In the genomic region with DNA sequence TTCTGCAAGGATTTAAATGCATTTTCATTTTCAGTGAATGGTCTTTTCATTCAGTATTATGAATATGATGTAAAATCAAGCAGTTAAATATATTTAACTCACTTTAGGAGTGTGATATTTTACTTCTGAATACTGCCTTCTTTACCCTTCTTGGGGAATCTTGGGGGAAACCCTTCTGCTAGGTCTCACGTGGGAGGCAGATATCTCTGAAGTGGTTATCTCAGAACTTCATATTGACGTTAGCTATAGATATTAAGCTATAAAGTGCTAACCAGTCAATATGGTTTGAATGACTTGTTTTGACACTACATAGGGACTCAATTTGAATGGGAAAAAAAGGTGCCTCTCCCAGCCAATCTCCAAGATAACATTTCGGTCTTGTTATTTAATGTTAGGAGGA, we compare ENCODE assay signal across 23 cellular contexts. TPM values are rescaled to one million over a fixed set of nuclear protein-coding genes. Genes with fewer than 3 reads are reported as not detected.
DNase-seq lines count a peak whose midpoint lies in the region; ATAC-seq and TF ChIP-seq lines count a peak whose summit lies in the region.
"Had no signal": no experiment of that assay in that cellular context is flagged by ENCODE, and none has a peak within 500 bp of the region (broad histone marks: within the 10 kb centered on the region; RNA-seq: fewer than 3 reads in every experiment).

No MANE protein-coding gene starts in this region.

- TF ChIP-seq CTCF in OCI-LY7 (conservative IDR thresholded peaks at IDR 0.05; ENCODE audit: low read length) = no peak
- TF ChIP-seq CTCF in upper lobe of right lung (IDR thresholded peaks at IDR 0.05) = no peak

- H3K4me3 ChIP-seq in OCI-LY7 (ENCODE audit: low read depth, low read length, poor library complexity, severe bottlenecking) = no peak overlapping the region
- H3K4me3 ChIP-seq in upper lobe of right lung = no peak overlapping the region
- H3K4me3 ChIP-seq: cardiac muscle cell, left ventricle myocardium inferior had no signal

- no peak overlapping the region for H3K4me2 ChIP-seq in OCI-LY7 (ENCODE audit: low read length)

- peaks cover 96% of the 10 kb centered on the region for H3K79me2 ChIP-seq in OCI-LY7 (ENCODE audit: insufficient read depth, low read depth, low read length)

- no peak overlapping the region for H3K4me3 Mint-ChIP-seq in activated naive CD4-positive, alpha-beta T cell treated with anti-CD3 and anti-CD28 coated beads, Interleukin-2, amount 10 ng/mL, durations not matched to agents 7 days and 5 days
- no peak overlapping the region for H3K4me3 Mint-ChIP-seq in central memory CD8-positive, alpha-beta T cell
- H3K4me3 Mint-ChIP-seq: H9 had no signal

- H3K27ac Mint-ChIP-seq in activated naive CD4-positive, alpha-beta T cell treated with anti-CD3 and anti-CD28 coated beads, Interleukin-2, amount 50 U/mL, for 72 hours = peak overlapping the region in 1 of 2 donors; percentile 80
- no peak overlapping the region for H3K27ac Mint-ChIP-seq in activated naive CD4-positive, alpha-beta T cell treated with anti-CD3 and anti-CD28 coated beads, Interleukin-2, amount 10 ng/mL, durations not matched to agents 7 days and 5 days
- H3K27ac Mint-ChIP-seq in central memory CD8-positive, alpha-beta T cell (ENCODE audit: low read depth) = peak overlapping the region; percentile 61
- H3K27ac Mint-ChIP-seq: H9 had no signal

- H3K9me3 Mint-ChIP-seq in activated naive CD4-positive, alpha-beta T cell treated with anti-CD3 and anti-CD28 coated beads, Interleukin-2, amount 50 U/mL, for 72 hours = peaks cover 0 to 3% of the 10 kb centered on the region in 2 donors
- H3K9me3 Mint-ChIP-seq in activated naive CD4-positive, alpha-beta T cell treated with anti-CD3 and anti-CD28 coated beads, Interleukin-2, amount 10 ng/mL, durations not matched to agents 7 days and 5 days = no peaks in the 10 kb centered on the region
- H3K9me3 Mint-ChIP-seq in central memory CD8-positive, alpha-beta T cell = no peaks in the 10 kb centered on the region
- H3K9me3 Mint-ChIP-seq: H9 had no signal

- CTCF ChIA-PET in activated naive CD4-positive, alpha-beta T cell treated with anti-CD3 and anti-CD28 coated beads, Interleukin-2, amount 10 ng/mL, durations not matched to agents 7 days and 5 days (lab: Charles Lee) = interaction anchor here (1.8 kb wide), 1 partner anchor 9 kb away, joined by 4 read pairs; the partner anchor contains the start of gene REL
- CTCF ChIA-PET in OCI-LY7 (lab: Charles Lee; ENCODE audit: unreplicated experiment) = no interaction called here

- H3K36me3 ChIP-seq in OCI-LY7 (ENCODE audit: insufficient read depth, low read length) = peaks cover 94% of the 10 kb centered on the region
- H3K36me3 ChIP-seq in upper lobe of right lung = peaks cover 44% of the 10 kb centered on the region

- H4K20me1 ChIP-seq in OCI-LY7 (ENCODE audit: insufficient read depth, low read length) = peaks cover 18% of the 10 kb centered on the region

- H3K4me1 ChIP-seq in OCI-LY7 (ENCODE audit: insufficient read depth, low read length, poor library complexity, severe bottlenecking) = peaks cover 45% of the 10 kb centered on the region
- peaks cover 17% of the 10 kb centered on the region for H3K4me1 ChIP-seq in upper lobe of right lung

- H3K27ac ChIP-seq in OCI-LY7 (ENCODE audit: low read depth, low read length, poor library complexity, severe bottlenecking) (peak overlapping the region; percentile 33), upper lobe of right lung (no peak overlapping the region)
- H3K27ac ChIP-seq: cardiac muscle cell, left ventricle myocardium inferior had no signal

- no peaks in the 10 kb centered on the region for H3K9me2 ChIP-seq in OCI-LY7 (ENCODE audit: insufficient read depth, low read length)

- H3K27me3 ChIP-seq in upper lobe of right lung = no peaks in the 10 kb centered on the region
- H3K27me3 ChIP-seq: cardiac muscle cell had no signal

- intact Hi-C loops in OCI-LY7 (cut with micrococcal nuclease; ENCODE audit: unreplicated experiment) = no loop called here
- intact Hi-C loops in upper lobe of right lung (cut with DNase I) = no loop called here

- peaks cover 22 to 38% of the 10 kb centered on the region in 2 donors for H3K36me3 Mint-ChIP-seq in activated naive CD4-positive, alpha-beta T cell treated with anti-CD3 and anti-CD28 coated beads, Interleukin-2, amount 50 U/mL, for 72 hours
- H3K36me3 Mint-ChIP-seq in activated naive CD4-positive, alpha-beta T cell treated with anti-CD3 and anti-CD28 coated beads, Interleukin-2, amount 10 ng/mL, durations not matched to agents 7 days and 5 days = peaks cover 43% of the 10 kb centered on the region
- peaks cover 51% of the 10 kb centered on the region for H3K36me3 Mint-ChIP-seq in central memory CD8-positive, alpha-beta T cell (ENCODE audit: insufficient read depth)

- BruUV-seq in OCI-LY7 (replicated peaks; lab: Mats Ljungman, UMichigan) = no TSS peak

- H3K9me3 ChIP-seq in OCI-LY7 (ENCODE audit: low read length) = 0 out of 2 replicates have a peak, but pooled peaks cover 7% of the 10 kb centered on the region
- H3K9me3 ChIP-seq in upper lobe of right lung = no peaks in the 10 kb centered on the region
- H3K9me3 ChIP-seq: left ventricle myocardium inferior had no signal

- POLR2A ChIA-PET in OCI-LY7 (lab: Charles Lee) = interaction anchor here (1.0 kb wide), 1 partner anchor 134 kb away, joined by 3 read pairs; no protein-coding TSS in a partner anchor

- H3K27me3 Mint-ChIP-seq in activated naive CD4-positive, alpha-beta T cell treated with anti-CD3 and anti-CD28 coated beads, Interleukin-2, amount 10 ng/mL, durations not matched to agents 7 days and 5 days = no peaks in the 10 kb centered on the region
- H3K27me3 Mint-ChIP-seq in central memory CD8-positive, alpha-beta T cell = no peaks in the 10 kb centered on the region

- DNase-seq in activated naive CD4-positive, alpha-beta T cell treated with anti-CD3 and anti-CD28 coated beads, Interleukin-2, amount 50 U/mL, for 72 hours (ENCODE audit: low spot score in 2 of 2) = no peak
- DNase-seq in activated naive CD4-positive, alpha-beta T cell treated with anti-CD3 and anti-CD28 coated beads, Interleukin-2, amount 10 ng/mL, durations not matched to agents 7 days and 5 days = no peak
- DNase-seq in OCI-LY7 (ENCODE audit: low spot score) (no peak), COR-L47 (lab: John Stamatoyannopoulos, UW) (no peak), upper lobe of right lung (no peak), amygdala (lab: John Stamatoyannopoulos, UW) (no peak)
- DNase-seq in central memory CD8-positive, alpha-beta T cell (ENCODE audit: low spot score in 2 of 2) = no peak
- DNase-seq in activated CD8-positive, alpha-beta memory T cell treated with anti-CD3 and anti-CD28 coated beads, Interleukin-2, amount 50 U/mL, for 48 hours = no peak
- DNase-seq: activated CD4-positive, CD25-positive, alpha-beta regulatory T cell; activated CD8-positive, alpha-beta memory T cell treated with anti-CD3 and anti-CD28 coated beads, Interleukin-2, amount 50 U/mL, for 4 hours; DMS79 treated with DMSO at 0.1 percent for 48 hours; H9; KG1; left ventricle myocardium inferior; NCI-H1092; NCI-H524; occipital lobe; PC-3; SIG-M5; T-helper 2 cell; trophoblast cell had no signal

- H3K4me1 Mint-ChIP-seq in activated naive CD4-positive, alpha-beta T cell treated with anti-CD3 and anti-CD28 coated beads, Interleukin-2, amount 10 ng/mL, durations not matched to agents 7 days and 5 days = peaks cover 26% of the 10 kb centered on the region
- peaks cover 55% of the 10 kb centered on the region for H3K4me1 Mint-ChIP-seq in central memory CD8-positive, alpha-beta T cell
- H3K4me1 Mint-ChIP-seq: H9 had no signal

- peak; percentile 69 to 96 for ATAC-seq in activated naive CD4-positive, alpha-beta T cell treated with anti-CD3 and anti-CD28 coated beads, Interleukin-2, amount 50 U/mL, for 72 hours
- peak; percentile 37 for ATAC-seq in central memory CD8-positive, alpha-beta T cell (replicated peaks; ENCODE audit: extremely low read depth, poor library complexity, severe bottlenecking)
- ATAC-seq in upper lobe of right lung = no peak
- ATAC-seq: esophagus mucosa, PC-3 had no signal

- H2AFZ ChIP-seq in OCI-LY7 (ENCODE audit: low read length) = no peak overlapping the region

RNA-seq across cellular contexts. Expression of gene REL, which starts 9.8 kb away (rescaled TPM):
- total RNA-seq in activated naive CD4-positive, alpha-beta T cell treated with anti-CD3 and anti-CD28 coated beads, Interleukin-2, amount 50 U/mL, for 72 hours = 10 to 100 TPM; 23.3 to 93.0 TPM
- total RNA-seq in OCI-LY7 (2014; rRNA removed; shearing (Covaris generic)) = 49.9 and 50.2 TPM in 2 replicates
- total RNA-seq in OCI-LY7 (2022) = 81.1 and 82.7 TPM in 2 replicates
- total RNA-seq in upper lobe of right lung = 29.1 TPM
